ENCODE assay signal across 8 cellular contexts in the genomic region with DNA sequence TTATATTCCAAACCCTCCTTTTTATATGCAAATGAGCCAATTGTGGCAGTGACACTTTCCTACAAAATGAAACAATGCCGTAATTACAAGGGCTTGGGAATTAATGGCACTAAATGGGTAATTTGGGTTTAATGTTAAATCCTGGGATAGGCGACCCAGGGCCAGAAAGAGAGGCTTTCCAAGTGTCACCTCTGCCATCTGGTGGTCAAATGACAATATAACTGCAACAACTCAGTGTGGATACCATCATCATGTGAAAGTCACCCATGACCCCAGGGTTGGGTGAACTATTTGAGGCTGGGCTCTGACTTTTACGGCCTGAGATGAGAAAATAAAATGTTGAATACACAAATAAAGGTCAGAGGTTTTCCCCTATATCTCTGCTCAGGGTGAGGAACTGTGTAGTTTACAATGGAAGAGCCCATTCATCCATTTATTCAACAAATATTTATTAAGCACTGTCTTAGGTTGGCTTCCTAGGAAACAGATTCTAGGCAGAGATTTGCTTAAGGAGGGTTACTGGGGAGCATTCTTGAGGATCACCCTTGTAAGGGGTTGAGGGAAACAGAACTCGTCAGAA. TPM values are rescaled to one million over a fixed set of nuclear protein-coding genes. Genes with fewer than 3 reads are reported as not detected.
DNase-seq lines count a peak whose midpoint lies in the region; ATAC-seq and TF ChIP-seq lines count a peak whose summit lies in the region.

No MANE protein-coding gene starts in this region.

- TF ChIP-seq EP300 in sigmoid colon (IDR thresholded peaks at IDR 0.05): no peak

- CTCF ChIA-PET in HEK293T (lab: Yijun Ruan, JAX): interaction anchor here (1.0 to 1.3 kb wide), 2 partner anchors 13 to 140 kb away, joined by 3 to 9 read pairs; no protein-coding TSS in a partner anchor

- peak; percentile 39 to 44 for DNase-seq in NOMO-1 (lab: John Stamatoyannopoulos, UW; ENCODE audit: unreplicated experiment in 2 of 2)
- DNase-seq in NOMO-1 treated with dmso at 0.1 percent for 144 hours (lab: John Stamatoyannopoulos, UW; ENCODE audit: unreplicated experiment): no peak
- DNase-seq in HEK293T (ENCODE audit: extremely low spot score): peak; percentile 60
- peak; percentile 34 for DNase-seq in NCI-H774 (lab: John Stamatoyannopoulos, UW)
- peak; percentile 82 for DNase-seq in adipocyte (ENCODE audit: low read depth)
- DNase-seq in left ventricle myocardium superior: no peak
- no peak for DNase-seq in sigmoid colon

- H3K4me3 ChIP-seq in adipocyte (ENCODE audit: low read length) (no peak overlapping the region), sigmoid colon (no peak overlapping the region)

- H3K9me3 ChIP-seq in adipocyte (ENCODE audit: control insufficient read depth, low read length): no peaks in the 10 kb centered on the region
- no peaks in the 10 kb centered on the region for H3K9me3 ChIP-seq in sigmoid colon

- no peak overlapping the region for H3K27ac ChIP-seq in sigmoid colon

- H3K9ac ChIP-seq in adipocyte (ENCODE audit: low read length): no peak overlapping the region

- H3K27me3 ChIP-seq in adipocyte (replicated peaks; ENCODE audit: control insufficient read depth, insufficient read depth, low read length): no peaks in the 10 kb centered on the region
- H3K27me3 ChIP-seq in sigmoid colon: no peaks in the 10 kb centered on the region

- POLR2A ChIA-PET in HEK293T (lab: Yijun Ruan, JAX): interaction anchor here (1.7 to 2.6 kb wide), 2 partner anchors 13 to 28 kb away, joined by 3 to 13 read pairs; a partner anchor contains a TSS

- ATAC-seq in left ventricle myocardium superior (peak; percentile 73), HG03460 (IDR thresholded peaks at IDR 0.05; ENCODE audit: unreplicated experiment) (no peak)

- H3K36me3 ChIP-seq in adipocyte (ENCODE audit: control insufficient read depth, insufficient read depth, low read length, severe bottlenecking) (no peaks in the 10 kb centered on the region), sigmoid colon (no peaks in the 10 kb centered on the region)

- TF ChIP-seq CTCF in sigmoid colon (IDR thresholded peaks at IDR 0.05): peak in 3 of 4 experiments; percentile 49 to 61 (median 58)

- 12 to 29% methylated on average over 4 of the region's 4 CpGs for WGBS in sigmoid colon, 2 donors

- H3K4me1 ChIP-seq in adipocyte (ENCODE audit: control insufficient read depth, insufficient read depth, low read length) (peaks cover 4% of the 10 kb centered on the region), sigmoid colon (peaks cover 0 to 4% (median 0%) of the 10 kb centered on the region in 4 donors)

- intact Hi-C loops in left ventricle myocardium superior (cut with micrococcal nuclease) (no loop called here), sigmoid colon (cut with DNase I) (no loop called here)

- TF ChIP-seq POLR2A in sigmoid colon (IDR thresholded peaks at IDR 0.05): no peak

TF ChIP-seq in HEK293T, 16 proteins besides CTCF, POLR2A, EP300 and RAD21:
- no peak for TF ChIP-seq ELF4 (IDR thresholded peaks at IDR 0.05)
- TF ChIP-seq FOXM1 (IDR thresholded peaks at IDR 0.05; ENCODE audit: borderline replicate concordance): no peak
- TF ChIP-seq TARDBP (IDR thresholded peaks at IDR 0.05): no peak
- no peak for TF ChIP-seq FOXA1 (IDR thresholded peaks at IDR 0.05)

RNA-seq across cellular contexts. Expression of a gene that starts 13.6 kb away (rescaled TPM):
- total RNA-seq in left ventricle myocardium superior (12.1 TPM), sigmoid colon (10 to 100 TPM; 20.2 to 35.2 (median 29.6) TPM)
- polyA plus RNA-seq in sigmoid colon: 10 to 100 TPM in 1 of 3 donors, 1 to 10 TPM in 2; 4.4 to 14.0 (median 9.0) TPM

RNA-seq across cellular contexts. Expression of a gene that starts 27.7 kb away (rescaled TPM):
- total RNA-seq in left ventricle myocardium superior: 1.1 TPM
- total RNA-seq in sigmoid colon: 10 to 100 TPM; 35.3 to 83.1 (median 54.9) TPM
- polyA plus RNA-seq in sigmoid colon: 1 to 10 TPM in 2 of 3 donors, under 1 TPM in 1; 0.69 to 3.6 (median 1.7) TPM

Comparison
In these comparisons a context has a peak if more than half of its experiments do, and no peak if none do; other contexts are left out.
1. DNase-seq: peak in NOMO-1 (2 of 2), HEK293T (single experiment), NCI-H774 (single experiment) and adipocyte (single experiment); none in NOMO-1 treated with dmso at 0.1 percent for 144 hours (single experiment), left ventricle myocardium superior (single experiment) and sigmoid colon (single experiment).
2. RNA of a gene that starts 27.7 kb away (total RNA-seq): 35.3 to 83.1 TPM in sigmoid colon; 1.1 TPM in left ventricle myocardium superior (single experiment); every median in the first group is over 10 times any median in the second.